20 cellular contexts compared by ENCODE assay signal in genomic region chr14:75672588-75673192, GRCh38.
"Had no signal": no experiment of that assay in that cellular context is flagged by ENCODE, and none has a peak within 500 bp of the region (broad histone marks: within the 10 kb centered on the region; RNA-seq: fewer than 3 reads in every experiment).

No MANE protein-coding gene starts in this region.

- DNase-seq: dermis blood vessel endothelial cell; effector memory CD4-positive, alpha-beta T cell; esophagus squamous epithelium; foreskin melanocyte; hypothalamus; immature natural killer cell; left ventricle myocardium superior; lower lobe of right lung; nucleus accumbens; stimulated activated CD4-positive, alpha-beta T cell treated with anti-CD3 and anti-CD28 coated beads, Interleukin-12 subunit alpha, Interleukin-12 subunit beta, amount 100 ng/mL, for 4 hours; stimulated activated CD4-positive, alpha-beta T cell treated with anti-CD3 and anti-CD28 coated beads, Interleukin-1b, Interleukin-23, amount 100 ng/mL, for 48 hours; stimulated activated CD4-positive, alpha-beta T cell treated with anti-CD3 and anti-CD28 coated beads, Interleukin-4, amount 100 ng/mL, for 24 hours; stimulated activated naive B cell treated with anti-CD40 and anti-IgM and Interleukin-4, amounts not matched to agents 10 μg/mL and 1 μg/mL and 100 μg/mL, for 72 hours; stomach; thyroid gland; trophoblast cell had no signal

- H3K4me1 Mint-ChIP-seq: immature natural killer cell, nephron had no signal

- H3K27ac Mint-ChIP-seq: immature natural killer cell; memory B cell; nephron; stimulated activated naive B cell treated with anti-CD40 and anti-IgM and Interleukin-4, amounts not matched to agents 10 μg/mL and 1 μg/mL and 100 μg/mL, for 72 hours had no signal

- ATAC-seq: left ventricle myocardium superior, lower lobe of right lung, sciatic nerve had no signal

- H3K27me3 Mint-ChIP-seq: memory B cell; stimulated activated naive B cell treated with anti-CD40 and anti-IgM and Interleukin-4, amounts not matched to agents 10 μg/mL and 1 μg/mL and 100 μg/mL, for 72 hours had no signal

- H3K4me3 Mint-ChIP-seq: immature natural killer cell; memory B cell; nephron; neural progenitor cell; stimulated activated naive B cell treated with anti-CD40 and anti-IgM and Interleukin-4, amounts not matched to agents 10 μg/mL and 1 μg/mL and 100 μg/mL, for 72 hours had no signal
